In the genomic region with DNA sequence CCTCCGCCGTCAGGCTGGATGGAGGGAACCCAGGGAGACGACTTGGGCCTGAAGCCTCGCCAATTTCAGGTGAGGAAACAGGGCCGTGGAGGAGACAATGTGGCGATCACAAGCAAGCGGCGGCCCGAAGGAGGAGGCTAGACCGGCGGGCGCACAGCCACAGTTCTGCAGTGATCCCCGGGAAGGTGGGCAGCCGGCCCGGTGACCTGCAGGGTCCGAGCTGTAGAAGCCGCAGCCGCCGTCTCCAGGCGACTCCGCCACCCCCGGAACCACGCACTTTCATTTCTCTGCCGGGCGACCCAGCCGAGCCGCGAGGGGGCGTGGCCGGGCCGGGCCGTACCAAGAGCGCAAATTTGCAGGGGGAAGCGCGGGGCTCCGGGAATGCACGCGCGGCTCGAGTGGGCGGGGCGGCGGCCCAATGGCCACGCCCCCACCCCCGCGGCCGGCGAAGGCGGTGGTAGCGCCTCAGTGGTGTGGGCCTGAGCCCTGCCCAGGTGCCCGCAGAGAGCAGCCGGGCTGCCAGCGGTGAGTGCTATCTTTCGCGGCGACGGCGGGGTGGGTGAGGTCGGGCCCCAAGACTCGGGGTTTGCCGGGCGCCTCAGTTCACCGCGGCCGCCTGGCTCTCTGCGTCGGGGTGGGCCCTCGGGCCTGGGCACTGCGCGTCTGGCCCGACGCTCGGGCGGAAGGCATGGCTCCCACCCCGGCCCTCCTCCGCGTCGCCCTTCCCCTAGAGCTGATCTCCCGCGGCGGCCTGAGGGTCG, we compare ENCODE assay signal across 8 cellular contexts. TPM values are rescaled to one million over a fixed set of nuclear protein-coding genes. Genes with fewer than 3 reads are reported as not detected.
A peak's percentile ranks its signal among the peaks of the same experiment; 100 is the strongest.
DNase-seq lines count a peak whose midpoint lies in the region; TF ChIP-seq lines count a peak whose summit lies in the region.

A gene (plus strand): TSS at position 501 of the 761 bp plus-strand sequence. CDS start 38,847 bp downstream, outside the sequence.

- peak within 1 kb of the TSS; percentile 80 for H3K4me2 ChIP-seq in H9 (ENCODE audit: insufficient read depth, insufficient read length, low read length)

- no peaks in the 10 kb centered on the region for H3K9me3 ChIP-seq in ES-I3 (ENCODE audit: control insufficient read depth, insufficient read depth, low read length)
- H3K9me3 ChIP-seq in H9 (ENCODE audit: control insufficient read depth, low read depth, low read length), result no peaks in the 10 kb centered on the region
- no peaks in the 10 kb centered on the region for H3K9me3 ChIP-seq in MG63
- H3K9me3 ChIP-seq in stomach, result no peaks in the 10 kb centered on the region

- H3K4me3 ChIP-seq in MG63 (peak within 1 kb of the TSS; percentile 79), stomach (peak within 1 kb of the TSS; percentile 79 to 98 (median 94))

- H3K27ac Mint-ChIP-seq in H9 (peak within 1 kb of the TSS; percentile 91 to 92 (median 91); a peak in 6 of 7 replicates), neural crest cell (ENCODE audit: unreplicated experiment) (peak within 1 kb of the TSS; percentile 91)

- DNase-seq in H9 (peak; percentile 95), MG63 (peak; percentile 89), SHP77 (lab: John Stamatoyannopoulos, UW) (peak; percentile 74 to 78), activated gamma-delta T cell (lab: John Stamatoyannopoulos, UW) (peak; percentile 98), fibroblast of the conjunctiva (ENCODE audit: low read depth) (peak; percentile 78), neural crest cell (ENCODE audit: low read depth, low spot score) (peak; percentile 97), stomach (peak; percentile 96)

- H3K56ac ChIP-seq in H9 (ENCODE audit: insufficient read length, low read depth, low read length), result no peak within 1 kb of the TSS

- H4K20me1 ChIP-seq in H9 (ENCODE audit: control insufficient read depth, insufficient read depth, insufficient read length), result no peaks in the 10 kb centered on the region

- H2BK120ac ChIP-seq in H9 (ENCODE audit: low read depth, low read length, poor library complexity, severe bottlenecking), result no peak within 1 kb of the TSS

- peaks cover 8% of the 10 kb centered on the region for H3K23me2 ChIP-seq in H9 (ENCODE audit: insufficient read length, low read depth, low read length, poor library complexity, severe bottlenecking)

- peaks cover 29 to 36% of the 10 kb centered on the region in 2 experiments for H3K4me1 Mint-ChIP-seq in H9
- H3K4me1 Mint-ChIP-seq in neural crest cell, result peaks cover 31% of the 10 kb centered on the region

- peak within 1 kb of the TSS; percentile 83 to 92 for H3K4me3 Mint-ChIP-seq in H9
- peak within 1 kb of the TSS; percentile 89 for H3K4me3 Mint-ChIP-seq in neural crest cell

- H3K79me1 ChIP-seq in H9 (ENCODE audit: insufficient read depth, low read depth, low read length, poor library complexity, severe bottlenecking), result peaks cover 6% of the 10 kb centered on the region

- H4K8ac ChIP-seq in H9 (replicated peaks; ENCODE audit: insufficient read length, low read depth, low read length), result no peak within 1 kb of the TSS

- no peak within 1 kb of the TSS for H3T11ph ChIP-seq in H9 (ENCODE audit: low read length)

- H2BK15ac ChIP-seq in H9 (ENCODE audit: low read depth, low read length), result no peak within 1 kb of the TSS

- H4K5ac ChIP-seq in H9 (ENCODE audit: insufficient read length, low read depth, low read length), result no peak within 1 kb of the TSS

- H3K27ac ChIP-seq in H9 (ENCODE audit: insufficient read length, low read depth, low read length) (no peak within 1 kb of the TSS), stomach (peak within 1 kb of the TSS; percentile 91 to 96 (median 93))

- no peak within 1 kb of the TSS for H2BK5ac ChIP-seq in H9 (ENCODE audit: insufficient read length, low read length)

- no peak within 1 kb of the TSS for H3K4ac ChIP-seq in H9 (ENCODE audit: low read depth, low read length)

- intact Hi-C loops in stomach (cut with DNase I; ENCODE audit: low total_unique reads), result no loop called here

- H3K27me3 ChIP-seq in H9 (ENCODE audit: insufficient read depth, low read length) (no peaks in the 10 kb centered on the region), MG63 (no peaks in the 10 kb centered on the region), stomach (no peaks in the 10 kb centered on the region)

- TF ChIP-seq POLR2A in stomach (IDR thresholded peaks at IDR 0.05), result peak in 2 of 4 donors; percentile 70 to 91

- no peak within 1 kb of the TSS for H2BK20ac ChIP-seq in H9 (ENCODE audit: low read depth, low read length, poor library complexity, severe bottlenecking)

- H2AFZ ChIP-seq in H9 (ENCODE audit: low read length), result no peak within 1 kb of the TSS

- H3K36me3 Mint-ChIP-seq in H9 (ENCODE audit: insufficient read depth in 1 of 3, low read depth in 3 of 3) (peaks cover 0 to 4% (median 2%) of the 10 kb centered on the region in 3 experiments; a peak in 2 of 7 replicates), neural crest cell (ENCODE audit: low read depth) (no peaks in the 10 kb centered on the region)

- no peak within 1 kb of the TSS for H2BK12ac ChIP-seq in H9 (ENCODE audit: insufficient read length, low read depth, low read length)

- H3K9ac ChIP-seq in ES-I3 (ENCODE audit: low read depth, low read length) (peak within 1 kb of the TSS; percentile 93), H9 (ENCODE audit: extremely low read depth, insufficient read length, low read length) (peak within 1 kb of the TSS; percentile 60)

- WGBS in H9 (ENCODE audit: extremely low coverage, insufficient read length, low lambda C conversion rate), result no CpG with 5 or more reads among the region's 82 CpGs
- 0 to 1% (median 0%) methylated on average over 45 to 82 of the region's 82 CpGs for WGBS in stomach, 5 donors

- no peak within 1 kb of the TSS for H3K23ac ChIP-seq in H9 (ENCODE audit: insufficient read length, low read depth, low read length)

- TF ChIP-seq CTCF in H9 (conservative IDR thresholded peaks at IDR 0.05) (no peak), neural crest cell (conservative IDR thresholded peaks at IDR 0.05) (no peak), stomach (IDR thresholded peaks at IDR 0.05) (peak in 2 of 7 experiments; percentile 17 to 31)

- H3K4me1 ChIP-seq in ES-I3 (ENCODE audit: insufficient read depth, low read length), result 0 out of 2 replicates have a peak, but pooled peaks cover 5% of the 10 kb centered on the region
- H3K4me1 ChIP-seq in H9 (ENCODE audit: insufficient read depth, low read length), result no peaks in the 10 kb centered on the region
- peaks cover 15 to 46% (median 35%) of the 10 kb centered on the region in 4 donors for H3K4me1 ChIP-seq in stomach

- H3K14ac ChIP-seq in H9 (ENCODE audit: insufficient read depth, low read length), result peak within 1 kb of the TSS; percentile 88

- peaks cover 10% of the 10 kb centered on the region; the same call in 1 of the 2 replicates for H3K79me2 ChIP-seq in H9 (ENCODE audit: insufficient read depth, low read length)

- H4K91ac ChIP-seq in H9 (ENCODE audit: insufficient read length, low read depth, low read length), result no peak within 1 kb of the TSS

- peak within 1 kb of the TSS; percentile 80 for H3K18ac ChIP-seq in H9 (ENCODE audit: insufficient read length, low read depth, low read length)

- no peak within 1 kb of the TSS for H2AK5ac ChIP-seq in H9 (ENCODE audit: insufficient read length, low read length)

- H3K27me3 Mint-ChIP-seq in H9 (ENCODE audit: low read depth) (no peaks in the 10 kb centered on the region; the same call in 1 of the 2 replicates), neural crest cell (ENCODE audit: low read depth) (no peaks in the 10 kb centered on the region)

- H3K9me3 Mint-ChIP-seq in H9 (no peaks in the 10 kb centered on the region; a peak in 1 of 5 replicates), neural crest cell (no peaks in the 10 kb centered on the region)

- no peak for TF ChIP-seq EP300 in stomach (IDR thresholded peaks at IDR 0.05)

- H3K36me3 ChIP-seq in ES-I3 (ENCODE audit: insufficient read depth, low read length) (no peaks in the 10 kb centered on the region), MG63 (no peaks in the 10 kb centered on the region), stomach (no peaks in the 10 kb centered on the region)

RNA-seq across cellular contexts. Expression of the gene that starts here (rescaled TPM):
- 125 and 128 TPM in 2 replicates for total RNA-seq in H9 (2021)
- total RNA-seq in MG63 (2014; rRNA removed; shearing (Covaris generic); ENCODE audit: low replicate concordance), result 13.7 and 23.3 TPM in 2 replicates
- 123 and 126 TPM in 2 replicates for total RNA-seq in neural crest cell
- 100 to 1,000 TPM in 1 of 5 donors, 10 to 100 TPM in 4; 36.2 to 304 (median 78.0) TPM for total RNA-seq in stomach
- 10 to 100 TPM; 30.4 to 88.6 (median 42.0) TPM for polyA plus RNA-seq in stomach
